Comparison of ENCODE assay signal across 1 cellular context in genomic region chr4:1012031-1012739, GRCh38.
TF ChIP-seq lines count a peak whose summit lies in the region.

No MANE protein-coding gene starts in this region.

TF ChIP-seq in SK-N-SH treated with all-trans-retinoic acid at 6 μM for 48 hours, 23 proteins besides CTCF, POLR2A, EP300 and RAD21 (continued from another document):
- TF ChIP-seq POU6F1 (CRISPR knock-in tag; IDR thresholded peaks at IDR 0.05; ENCODE audit: borderline replicate concordance, low read depth) (no peak), PPARA (CRISPR knock-in tag; IDR thresholded peaks at IDR 0.05; ENCODE audit: borderline replicate concordance) (no peak)
TF ChIP-seq in SK-N-SH treated with all-trans-retinoic acid at 6 μM for 48 hours: peak in this region for 1.
